Comparison of ENCODE assay signal across 16 cellular contexts in the genomic region with DNA sequence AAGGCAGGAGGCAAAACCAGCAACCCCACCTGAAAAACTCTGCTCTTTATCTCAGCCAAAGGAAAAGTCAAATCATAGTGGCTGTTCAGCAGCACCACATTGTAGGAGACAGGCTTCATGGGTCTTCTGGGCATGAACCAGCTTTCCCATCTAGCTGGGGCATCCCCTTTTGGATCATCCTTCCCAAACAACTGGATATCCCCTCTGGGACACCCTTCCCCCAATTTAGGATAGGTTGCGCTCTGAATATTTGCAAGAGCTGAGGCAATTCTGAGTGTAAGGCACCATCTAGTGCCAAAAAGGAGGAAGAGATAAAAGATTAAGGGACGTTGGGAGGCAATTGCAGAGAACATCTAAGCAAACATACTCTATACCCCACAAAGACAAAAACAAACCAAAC.
"Had no signal": no experiment of that assay in that cellular context is flagged by ENCODE, and none has a peak within 500 bp of the region (broad histone marks: within the 10 kb centered on the region; RNA-seq: fewer than 3 reads in every experiment).

No MANE protein-coding gene starts in this region.

- H3K4me1 Mint-ChIP-seq: activated B cell treated with CpG ODN at 0.5 μM for 24 hours; activated naive CD8-positive, alpha-beta T cell treated with anti-CD3 and anti-CD28 coated beads, Interleukin-2, amount 50 U/mL, for 24 hours; naive thymus-derived CD4-positive, alpha-beta T cell; stimulated activated naive B cell treated with anti-CD40 and anti-IgM and Interleukin-4, amounts not matched to agents 10 μg/mL and 1 μg/mL and 100 μg/mL, for 72 hours; T-helper 17 cell had no signal

- H3K27me3 ChIP-seq: tibial nerve had no signal

- DNase-seq: activated B cell treated with CpG ODN at 0.5 μM for 24 hours; activated CD4-positive, alpha-beta T cell treated with anti-CD3 and anti-CD28 coated beads for 48 hours; activated naive CD4-positive, alpha-beta T cell; activated naive CD8-positive, alpha-beta T cell treated with anti-CD3 and anti-CD28 coated beads, Interleukin-2, amount 50 U/mL, for 24 hours; activated T-cell treated with anti-CD3 and anti-CD28 coated beads for 4 hours; aorta; effector memory CD4-positive, alpha-beta T cell; heart right ventricle; naive thymus-derived CD4-positive, alpha-beta T cell; retina; stimulated activated CD4-positive, alpha-beta T cell treated with anti-CD3 and anti-CD28 coated beads, Interleukin-2, amount 100 ng/mL, for 48 hours; stimulated activated naive B cell treated with anti-CD40 and anti-IgM and Interleukin-4, amounts not matched to agents 10 μg/mL and 1 μg/mL and 100 μg/mL, for 72 hours; T-helper 17 cell had no signal

- H3K27ac ChIP-seq: epithelial cell of prostate, gastroesophageal sphincter, heart right ventricle, tibial nerve had no signal

- H3K4me1 ChIP-seq: gastroesophageal sphincter, heart right ventricle, tibial nerve had no signal

- H3K4me3 ChIP-seq: gastroesophageal sphincter, heart right ventricle, tibial nerve had no signal

- H3K4me3 Mint-ChIP-seq: activated B cell treated with CpG ODN at 0.5 μM for 24 hours; activated naive CD8-positive, alpha-beta T cell treated with anti-CD3 and anti-CD28 coated beads, Interleukin-2, amount 50 U/mL, for 24 hours; naive thymus-derived CD4-positive, alpha-beta T cell; stimulated activated naive B cell treated with anti-CD40 and anti-IgM and Interleukin-4, amounts not matched to agents 10 μg/mL and 1 μg/mL and 100 μg/mL, for 72 hours; T-helper 17 cell had no signal

- H3K27ac Mint-ChIP-seq: activated B cell treated with CpG ODN at 0.5 μM for 24 hours; activated naive CD8-positive, alpha-beta T cell treated with anti-CD3 and anti-CD28 coated beads, Interleukin-2, amount 50 U/mL, for 24 hours; naive thymus-derived CD4-positive, alpha-beta T cell; stimulated activated naive B cell treated with anti-CD40 and anti-IgM and Interleukin-4, amounts not matched to agents 10 μg/mL and 1 μg/mL and 100 μg/mL, for 72 hours; T-helper 17 cell had no signal

- H3K36me3 ChIP-seq: gastroesophageal sphincter, heart right ventricle, tibial nerve had no signal
